In genomic region chr13:50911937-50912624, GRCh38 we compare ENCODE assay signal across 8 cellular contexts.
DNase-seq lines count a peak whose midpoint lies in the region; ATAC-seq, FAIRE-seq and TF ChIP-seq lines count a peak whose summit lies in the region.

No MANE protein-coding gene starts in this region.

- no peak overlapping the region for H3K27ac ChIP-seq in HUES6 (ENCODE audit: low read depth, low read length)
- peak overlapping the region; percentile 92 to 96 for H3K27ac ChIP-seq in mucosa of rectum (ENCODE audit: low read depth in 2 of 2, low read length in 2 of 2)

- H3K36me3 ChIP-seq in HUES6 (ENCODE audit: control insufficient read depth, insufficient read depth, low read length) (no peaks in the 10 kb centered on the region), NT2/D1 (ENCODE audit: insufficient read depth, insufficient read length, low read length) (no peaks in the 10 kb centered on the region), mucosa of rectum (ENCODE audit: control insufficient read depth in 2 of 2, insufficient read depth in 2 of 2, low read length in 2 of 2) (no peaks in the 10 kb centered on the region)

- FAIRE-seq in D721Med (lab: Jason Lieb, UNC), result peak; percentile 51

- DNase-seq in D721Med (ENCODE audit: insufficient read length, low spot score), result no peak
- peak; percentile 70 for DNase-seq in NT2/D1 (ENCODE audit: low read depth, low spot score)
- peak; percentile 86 for DNase-seq in activated CD8-positive, alpha-beta memory T cell treated with anti-CD3 and anti-CD28 coated beads, Interleukin-2, amount 50 U/mL, for 24 hours (ENCODE audit: extremely low read depth)
- DNase-seq in epidermal melanocyte (ENCODE audit: insufficient read length, low spot score), result peak; percentile 46
- DNase-seq in stimulated activated CD8-positive, alpha-beta memory T cell treated with anti-CD3 and anti-CD28 coated beads, Interleukin-7, amount 100 ng/mL, for 1 hour (ENCODE audit: low read depth in 2 of 2), result peak; percentile 82 to 94

- H3K4me3 ChIP-seq in HUES6 (ENCODE audit: low read depth, low read length) (peak overlapping the region; percentile 69; the same call in 1 of the 2 replicates), NT2/D1 (ENCODE audit: insufficient read length, low read depth) (no peak overlapping the region), mucosa of rectum (ENCODE audit: low read length in 2 of 2) (peak overlapping the region; percentile 90 to 91)

- H3K9me3 ChIP-seq in HUES6 (ENCODE audit: control insufficient read depth, insufficient read depth, low read depth, low read length) (no peaks in the 10 kb centered on the region), NT2/D1 (ENCODE audit: insufficient read depth, low read length) (no peaks in the 10 kb centered on the region), mucosa of rectum (ENCODE audit: control insufficient read depth in 2 of 2, low read length in 2 of 2) (no peaks in the 10 kb centered on the region)

- peak; percentile 50 for ATAC-seq in GM21447 (IDR thresholded peaks at IDR 0.05; ENCODE audit: unreplicated experiment)

- H3K4me1 ChIP-seq in HUES6 (ENCODE audit: control insufficient read depth, insufficient read depth, low read length) (peaks cover 31% of the 10 kb centered on the region), NT2/D1 (ENCODE audit: insufficient read depth, insufficient read length) (no peaks in the 10 kb centered on the region), mucosa of rectum (ENCODE audit: control insufficient read depth in 2 of 2, insufficient read depth in 2 of 2, low read length in 2 of 2) (peaks cover 24 to 30% of the 10 kb centered on the region in 2 donors)

- no peaks in the 10 kb centered on the region for H3K27me3 ChIP-seq in HUES6 (ENCODE audit: control insufficient read depth, insufficient read depth, low read length)
- H3K27me3 ChIP-seq in NT2/D1 (ENCODE audit: insufficient read depth, insufficient read length), result no peaks in the 10 kb centered on the region
- H3K27me3 ChIP-seq in mucosa of rectum (ENCODE audit: control insufficient read depth in 2 of 2, insufficient read depth in 2 of 2, low read length in 2 of 2), result no peaks in the 10 kb centered on the region

- peak; percentile 92 for TF ChIP-seq CTCF in D721Med (IDR thresholded peaks at IDR 0.05; ENCODE audit: insufficient read depth, missing control alignments)

- H3K9ac ChIP-seq in HUES6 (ENCODE audit: low read length), result no peak overlapping the region
- no peak overlapping the region for H3K9ac ChIP-seq in NT2/D1 (ENCODE audit: insufficient read length, low read depth)
- peak overlapping the region in 1 of 2 donors; percentile 98 for H3K9ac ChIP-seq in mucosa of rectum (ENCODE audit: low read depth in 1 of 2, low read length in 2 of 2)
